19 cellular contexts compared by ENCODE assay signal in the genomic region with DNA sequence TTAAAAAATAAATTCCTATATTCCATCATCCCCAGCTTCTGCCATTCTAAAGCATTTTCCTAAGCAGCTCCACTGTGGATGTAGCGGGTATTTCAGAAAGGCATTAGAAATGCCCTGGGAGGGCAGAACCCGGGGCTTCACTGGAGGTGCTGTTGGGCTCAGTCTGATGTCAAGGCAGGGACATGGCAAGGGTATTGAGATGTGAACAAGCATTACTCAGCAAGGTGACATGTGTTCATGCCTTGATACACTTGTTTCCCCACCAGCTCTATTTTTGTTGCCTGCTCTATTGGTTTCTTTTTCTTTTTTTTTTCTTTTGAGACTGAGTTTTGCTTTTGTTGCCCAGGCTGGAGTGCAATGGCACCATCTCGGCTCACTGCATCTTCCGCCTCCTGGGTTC. TPM values are rescaled to one million over a fixed set of nuclear protein-coding genes. Genes with fewer than 3 reads are reported as not detected.
DNase-seq lines count a peak whose midpoint lies in the region; ATAC-seq and TF ChIP-seq lines count a peak whose summit lies in the region.
"Had no signal": no experiment of that assay in that cellular context is flagged by ENCODE, and none has a peak within 500 bp of the region (broad histone marks: within the 10 kb centered on the region; RNA-seq: fewer than 3 reads in every experiment).

No MANE protein-coding gene starts in this region.

- TF ChIP-seq CTCF in Panc1 (IDR thresholded peaks at IDR 0.05) (no peak), ascending aorta (IDR thresholded peaks at IDR 0.05) (no peak)

- peaks cover 9 to 18% of the 10 kb centered on the region in 2 donors for H3K36me3 Mint-ChIP-seq in naive B cell
- H3K36me3 Mint-ChIP-seq in stimulated activated naive B cell treated with anti-CD40 and anti-IgM and Interleukin-4, amounts not matched to agents 10 μg/mL and 1 μg/mL and 100 μg/mL, for 72 hours, result peaks cover 42 to 64% of the 10 kb centered on the region in 2 donors

- no peak overlapping the region for H3K18ac ChIP-seq in mesendoderm (ENCODE audit: low read length)

- no peak overlapping the region for H2AK5ac ChIP-seq in mesendoderm (ENCODE audit: low read length)

- H2BK120ac ChIP-seq in mesendoderm (ENCODE audit: low read depth, low read length), result no peak overlapping the region

- H3K4me3 ChIP-seq in Panc1 (ENCODE audit: low read depth in 2 of 2, low read length in 2 of 2) (no peak overlapping the region), ascending aorta (no peak overlapping the region), mesendoderm (ENCODE audit: low read length) (no peak overlapping the region)

- in situ Hi-C loops in Panc1 (cut with HindIII; ENCODE audit: low pct_unique_long_range_greater_than_20kb, low sequenced_read_pairs), result no loop called here

- no peak overlapping the region for H2BK5ac ChIP-seq in mesendoderm (ENCODE audit: low read length)

- ATAC-seq in Panc1 (no peak), naive B cell (ENCODE audit: low read depth in 2 of 2) (peak; percentile 25 to 37), HG03460 (IDR thresholded peaks at IDR 0.05; ENCODE audit: unreplicated experiment) (no peak)
- ATAC-seq in stimulated activated naive B cell treated with anti-CD40 and anti-IgM and Interleukin-4, amounts not matched to agents 10 μg/mL and 1 μg/mL and 100 μg/mL, for 72 hours (replicated peaks), result peak; percentile 42 to 57
- ATAC-seq: HepG2 had no signal

- peak overlapping the region; percentile 73; the same call in 1 of the 2 replicates for H3K27ac ChIP-seq in Panc1 (ENCODE audit: low read length)
- peak overlapping the region; percentile 5 to 69 for H3K27ac ChIP-seq in ascending aorta
- H3K27ac ChIP-seq in mesendoderm (ENCODE audit: low read depth, low read length), result no peak overlapping the region

- POLR2A ChIA-PET in Panc1 (lab: Charles Lee), result no interaction called here

- H3K27ac Mint-ChIP-seq in naive B cell, result no peak overlapping the region
- no peak overlapping the region for H3K27ac Mint-ChIP-seq in stimulated activated naive B cell treated with anti-CD40 and anti-IgM and Interleukin-4, amounts not matched to agents 10 μg/mL and 1 μg/mL and 100 μg/mL, for 72 hours
- H3K27ac Mint-ChIP-seq: H9 had no signal

- H3K9me3 Mint-ChIP-seq in naive B cell, result peaks cover 5 to 31% (median 18%) of the 10 kb centered on the region in 7 donors
- H3K9me3 Mint-ChIP-seq in stimulated activated naive B cell treated with anti-CD40 and anti-IgM and Interleukin-4, amounts not matched to agents 10 μg/mL and 1 μg/mL and 100 μg/mL, for 72 hours, result peaks cover 12 to 13% of the 10 kb centered on the region in 2 donors

- H3K27me3 Mint-ChIP-seq in naive B cell, result no peaks in the 10 kb centered on the region
- H3K27me3 Mint-ChIP-seq in stimulated activated naive B cell treated with anti-CD40 and anti-IgM and Interleukin-4, amounts not matched to agents 10 μg/mL and 1 μg/mL and 100 μg/mL, for 72 hours, result no peaks in the 10 kb centered on the region
- H3K27me3 Mint-ChIP-seq: CD4-positive, CD25-positive, alpha-beta regulatory T cell; IgD-negative memory B cell had no signal

- BruUV-seq in Panc1 (replicated peaks; lab: Mats Ljungman, UMichigan), result no TSS peak

- no peak overlapping the region for H3K4ac ChIP-seq in mesendoderm (ENCODE audit: low read depth, low read length)

- no CpG with 5 or more reads among the region's 4 CpGs for WGBS in mesendoderm (ENCODE audit: extremely low coverage, insufficient coverage, low lambda C conversion rate)

- H3K27me3 ChIP-seq in Panc1 (ENCODE audit: control insufficient read depth, insufficient read depth, low read length) (no peaks in the 10 kb centered on the region), ascending aorta (no peaks in the 10 kb centered on the region), mesendoderm (ENCODE audit: insufficient read depth, low read length, poor library complexity) (no peaks in the 10 kb centered on the region)
- H3K27me3 ChIP-seq: BE2C had no signal

- no peak overlapping the region for H3K4me2 ChIP-seq in mesendoderm (ENCODE audit: low read length)

- CTCF ChIA-PET in Panc1 (lab: Charles Lee), result no interaction called here

- H3K9ac ChIP-seq in mesendoderm (ENCODE audit: low read length), result no peak overlapping the region

- H3K9me3 ChIP-seq in Panc1 (ENCODE audit: control insufficient read depth, insufficient read depth, low read depth, low read length) (peaks cover 12% of the 10 kb centered on the region; the same call in 1 of the 2 replicates), ascending aorta (no peaks in the 10 kb centered on the region)

- H3K4me3 Mint-ChIP-seq in naive B cell, result peak overlapping the region in 1 of 8 donors; percentile 38
- H3K4me3 Mint-ChIP-seq in stimulated activated naive B cell treated with anti-CD40 and anti-IgM and Interleukin-4, amounts not matched to agents 10 μg/mL and 1 μg/mL and 100 μg/mL, for 72 hours, result no peak overlapping the region
- H3K4me3 Mint-ChIP-seq: H9, IgD-negative memory B cell had no signal

- H3K36me3 ChIP-seq in Panc1 (ENCODE audit: control insufficient read depth, insufficient read depth, low read length) (no peaks in the 10 kb centered on the region), ascending aorta (no peaks in the 10 kb centered on the region), mesendoderm (ENCODE audit: control insufficient read depth, insufficient read depth, low read length) (no peaks in the 10 kb centered on the region)

- peaks cover 14% of the 10 kb centered on the region for H3K79me1 ChIP-seq in mesendoderm (ENCODE audit: low read length)

- no peak overlapping the region for H2BK15ac ChIP-seq in mesendoderm (replicated peaks; ENCODE audit: low read depth)

- peaks cover 27% of the 10 kb centered on the region for H3K79me2 ChIP-seq in mesendoderm (ENCODE audit: control insufficient read depth, insufficient read depth, low read length)

- H4K8ac ChIP-seq in mesendoderm (ENCODE audit: low read depth, low read length), result no peak overlapping the region

- no peak overlapping the region for H3K23ac ChIP-seq in mesendoderm (ENCODE audit: low read length)

- H3K4me1 ChIP-seq in Panc1 (ENCODE audit: control insufficient read depth, insufficient read depth, low read length) (peaks cover 59% of the 10 kb centered on the region), ascending aorta (peaks cover 30 to 49% of the 10 kb centered on the region in 2 donors), mesendoderm (ENCODE audit: control insufficient read depth, low read depth, low read length) (peaks cover 6% of the 10 kb centered on the region)

- no peak overlapping the region for H4K5ac ChIP-seq in mesendoderm (ENCODE audit: low read length)

- DNase-seq in Panc1 (ENCODE audit: low read depth, low spot score) (no peak), ascending aorta (ENCODE audit: low spot score in 2 of 2) (no peak), naive B cell (no peak), mesendoderm (no peak), NCI-H1436 treated with DMSO at 0.1 percent for 48 hours (lab: John Stamatoyannopoulos, UW) (no peak), T-helper 1 cell (no peak)
- no peak for DNase-seq in stimulated activated naive B cell treated with anti-CD40 and anti-IgM and Interleukin-4, amounts not matched to agents 10 μg/mL and 1 μg/mL and 100 μg/mL, for 72 hours
- DNase-seq: ACHN; BE2C; C1 segment of cervical spinal cord; CD4-positive, CD25-positive, alpha-beta regulatory T cell; DMS153; DMS79; GDM1; GOT3; H9 had no signal

- H3K4me1 Mint-ChIP-seq in naive B cell, result peaks cover 45 to 60% (median 60%) of the 10 kb centered on the region in 3 donors
- H3K4me1 Mint-ChIP-seq in stimulated activated naive B cell treated with anti-CD40 and anti-IgM and Interleukin-4, amounts not matched to agents 10 μg/mL and 1 μg/mL and 100 μg/mL, for 72 hours, result peaks cover 24 to 65% of the 10 kb centered on the region in 2 donors

- intact Hi-C loops in Panc1 (cut with micrococcal nuclease; ENCODE audit: unreplicated experiment), result no loop called here
- intact Hi-C loops in ascending aorta (cut with DNase I), result loop anchor here (5.0 kb wide), 1 partner anchor 37 kb away; no protein-coding TSS in a partner anchor

- no peak overlapping the region for H3K56ac ChIP-seq in mesendoderm (ENCODE audit: low read length)

RNA-seq across cellular contexts. Expression of a gene that starts 35.7 kb away (rescaled TPM):
- 296 TPM for total RNA-seq in Panc1 (2021; ENCODE audit: unreplicated experiment)
- 397 TPM for polyA plus RNA-seq in Panc1 (2012; ENCODE audit: insufficient read length)
- total RNA-seq in ascending aorta, result 144 TPM
- polyA plus RNA-seq in naive B cell (ENCODE audit: low read depth in 6 of 6), result 1 to 10 TPM; 2.9 to 9.0 (median 5.3) TPM
- 22.5 TPM for polyA plus RNA-seq in mesendoderm (2013, experiment 1 of 2)
- polyA plus RNA-seq in mesendoderm (2013, experiment 2 of 2), result 22.3 TPM

Comparison
In these comparisons a context has a peak if more than half of its experiments do, and no peak if none do; other contexts are left out.
1. ATAC-seq: peak in naive B cell (2 of 2) and stimulated activated naive B cell treated with anti-CD40 and anti-IgM and Interleukin-4, amounts not matched to agents 10 μg/mL and 1 μg/mL and 100 μg/mL, for 72 hours (2 of 2); none in Panc1 (single experiment) and HG03460 (single experiment).